ENCODE assay signal across 1 cellular context in genomic region chr9:98228392-98229089, GRCh38.
A peak's percentile ranks its signal among the peaks of the same experiment; 100 is the strongest.
TF ChIP-seq lines count a peak whose summit lies in the region.

No MANE protein-coding gene starts in this region.

TF ChIP-seq in HepG2, 621 proteins besides CTCF, POLR2A, EP300 and RAD21 (continued from another document and continues in another):
- peak; percentile 61; the same call in 1 of the 2 replicates for TF ChIP-seq ARID5B (CRISPR knock-in tag; IDR thresholded peaks at IDR 0.05)
- TF ChIP-seq AGO2 (optimal IDR thresholded peaks at IDR 0.05; ENCODE audit: low read depth, low read length), result no peak
- TF ChIP-seq TFDP1 (CRISPR knock-in tag; IDR thresholded peaks at IDR 0.05; ENCODE audit: borderline replicate concordance), result 0 out of 2 replicates have a peak, but pooled peaks have one; percentile 13
- TF ChIP-seq NR1H2 (CRISPR knock-in tag; IDR thresholded peaks at IDR 0.05; ENCODE audit: borderline replicate concordance, low read depth), result no peak
- no peak for TF ChIP-seq ZNF543 (CRISPR knock-in tag; IDR thresholded peaks at IDR 0.05)
- no peak for TF ChIP-seq ZNF282 (IDR thresholded peaks at IDR 0.05; ENCODE audit: partially characterized antibody)
- no peak for TF ChIP-seq NFRKB (IDR thresholded peaks at IDR 0.05)
- TF ChIP-seq ZBTB21 (CRISPR knock-in tag; IDR thresholded peaks at IDR 0.05), result 0 out of 2 replicates have a peak, but pooled peaks have one; percentile 28
- TF ChIP-seq MED8 (CRISPR knock-in tag; IDR thresholded peaks at IDR 0.05; ENCODE audit: insufficient replicate concordance), result no peak
- TF ChIP-seq ZNF3 (CRISPR knock-in tag; IDR thresholded peaks at IDR 0.05), result no peak
- TF ChIP-seq JUND (CRISPR knock-in tag; IDR thresholded peaks at IDR 0.05), result no peak
- no peak for TF ChIP-seq ZNF326 (CRISPR knock-in tag; IDR thresholded peaks at IDR 0.05; ENCODE audit: borderline replicate concordance)
- TF ChIP-seq DMTF1 (CRISPR knock-in tag; IDR thresholded peaks at IDR 0.05), result no peak
- no peak for TF ChIP-seq NBN (conservative IDR thresholded peaks at IDR 0.05)
- TF ChIP-seq CSRNP1 (CRISPR knock-in tag; IDR thresholded peaks at IDR 0.05), result no peak
- TF ChIP-seq STAT6 (CRISPR knock-in tag; IDR thresholded peaks at IDR 0.05; ENCODE audit: borderline replicate concordance), result 0 out of 2 replicates have a peak, but pooled peaks have one; percentile 62
- TF ChIP-seq ZNF770 (CRISPR knock-in tag; IDR thresholded peaks at IDR 0.05), result no peak
- peak; percentile 38; the same call in 1 of the 2 replicates for TF ChIP-seq HOXA5 (CRISPR knock-in tag; IDR thresholded peaks at IDR 0.05)
- TF ChIP-seq ARID3A (IDR thresholded peaks at IDR 0.05; ENCODE audit: low read depth, low read length), result 0 out of 2 replicates have a peak, but pooled peaks have one; percentile 58
- TF ChIP-seq HNF4A (CRISPR knock-in tag; IDR thresholded peaks at IDR 0.05), result peak; percentile 77
- TF ChIP-seq TSC22D2 (CRISPR knock-in tag; IDR thresholded peaks at IDR 0.05; ENCODE audit: borderline replicate concordance), result no peak
- TF ChIP-seq NRL (CRISPR knock-in tag; IDR thresholded peaks at IDR 0.05; ENCODE audit: borderline replicate concordance), result no peak
- TF ChIP-seq ZNF180 (CRISPR knock-in tag; IDR thresholded peaks at IDR 0.05; ENCODE audit: borderline replicate concordance, low read depth), result no peak
- peak; percentile 37; the same call in 1 of the 2 replicates for TF ChIP-seq SP5 (CRISPR knock-in tag; IDR thresholded peaks at IDR 0.05; ENCODE audit: borderline replicate concordance, low read depth)
- TF ChIP-seq HMG20B (CRISPR knock-in tag; conservative IDR thresholded peaks at IDR 0.05), result 0 out of 2 replicates have a peak, but pooled peaks have one; percentile 22
- no peak for TF ChIP-seq FLYWCH1 (CRISPR knock-in tag; IDR thresholded peaks at IDR 0.05)
- TF ChIP-seq DMAP1 (CRISPR knock-in tag; IDR thresholded peaks at IDR 0.05), result peak; percentile 33; the same call in 1 of the 2 replicates
- TF ChIP-seq RBM39 (IDR thresholded peaks at IDR 0.05; ENCODE audit: low read depth, low read length, poor library complexity, severe bottlenecking), result no peak
- no peak for TF ChIP-seq ZSCAN5A (CRISPR knock-in tag; IDR thresholded peaks at IDR 0.05; ENCODE audit: borderline replicate concordance)
- TF ChIP-seq FOXC1 (CRISPR knock-in tag; IDR thresholded peaks at IDR 0.05; ENCODE audit: borderline replicate concordance), result no peak
- no peak for TF ChIP-seq CC2D1A (CRISPR knock-in tag; IDR thresholded peaks at IDR 0.05)
- TF ChIP-seq ZNF451 (CRISPR knock-in tag; IDR thresholded peaks at IDR 0.05), result no peak
- TF ChIP-seq CEBPB (IDR thresholded peaks at IDR 0.05; ENCODE audit: borderline replicate concordance, low read depth, low read length), result peak; percentile 93
- peak; percentile 85 for TF ChIP-seq CEBPG (CRISPR knock-in tag; IDR thresholded peaks at IDR 0.05)
- peak; percentile 27; the same call in 1 of the 2 replicates for TF ChIP-seq POLR2AphosphoS5 (IDR thresholded peaks at IDR 0.05; ENCODE audit: low read depth, low read length)
- peak; percentile 35; the same call in 1 of the 2 replicates for TF ChIP-seq HDAC2 (CRISPR knock-in tag; IDR thresholded peaks at IDR 0.05)
- 0 out of 2 replicates have a peak, but pooled peaks have one; percentile 27 for TF ChIP-seq MXD4 (CRISPR knock-in tag; IDR thresholded peaks at IDR 0.05)
- TF ChIP-seq SMARCC2 (IDR thresholded peaks at IDR 0.05), result no peak
- no peak for TF ChIP-seq ZNF264 (CRISPR knock-in tag; IDR thresholded peaks at IDR 0.05)
- TF ChIP-seq GRHL1 (CRISPR knock-in tag; conservative IDR thresholded peaks at IDR 0.05), result no peak
- TF ChIP-seq MED1 (CRISPR knock-in tag; IDR thresholded peaks at IDR 0.05), result peak; percentile 43; the same call in 1 of the 2 replicates
- TF ChIP-seq NFKBIZ (CRISPR knock-in tag; IDR thresholded peaks at IDR 0.05), result 0 out of 2 replicates have a peak, but pooled peaks have one; percentile 17
- no peak for TF ChIP-seq DBP (CRISPR knock-in tag; IDR thresholded peaks at IDR 0.05; ENCODE audit: not compliant biosample characterization)
